18 cellular contexts compared by ENCODE assay signal in genomic region chr20:23823621-23824324, GRCh38. TPM values are rescaled to one million over a fixed set of nuclear protein-coding genes. Genes with fewer than 3 reads are reported as not detected.
A peak's percentile ranks its signal among the peaks of the same experiment; 100 is the strongest.
DNase-seq lines count a peak whose midpoint lies in the region; ATAC-seq and TF ChIP-seq lines count a peak whose summit lies in the region.
"Had no signal": no experiment of that assay in that cellular context is flagged by ENCODE, and none has a peak within 500 bp of the region (broad histone marks: within the 10 kb centered on the region; RNA-seq: fewer than 3 reads in every experiment).

No MANE protein-coding gene starts in this region.

- intact Hi-C loops in left cardiac atrium (cut with DNase I), result no loop called here
- intact Hi-C loops in Right ventricle myocardium inferior (cut with DNase I), result no loop called here
- intact Hi-C loops in dorsolateral prefrontal cortex (cut with DNase I), result no loop called here

- H3K27me3 ChIP-seq in dorsolateral prefrontal cortex (no peaks in the 10 kb centered on the region), neuronal stem cell (ENCODE audit: control insufficient read depth in 3 of 3, insufficient read depth in 3 of 3, low read depth in 1 of 3, low read length in 3 of 3) (no peaks in the 10 kb centered on the region)

- H3K14ac ChIP-seq in neuronal stem cell (ENCODE audit: low read length), result no peak overlapping the region

- H3K18ac ChIP-seq in neuronal stem cell (ENCODE audit: low read length), result peak overlapping the region; percentile 53

- no peak overlapping the region for H2BK12ac ChIP-seq in neuronal stem cell (ENCODE audit: low read length)

- H3K4me3 ChIP-seq in dorsolateral prefrontal cortex, result no peak overlapping the region
- H3K4me3 ChIP-seq in neuronal stem cell (ENCODE audit: low read length in 2 of 2), result no peak overlapping the region
- H3K4me3 ChIP-seq: A549, GM23248 had no signal

- TF ChIP-seq CTCF in dorsolateral prefrontal cortex (IDR thresholded peaks at IDR 0.05 in 54 of 56, conservative IDR thresholded peaks at IDR 0.05 in 2 of 56; ENCODE audit: low read depth in 1 of 56, partially characterized antibody in 56 of 56) (no peak), omental fat pad (IDR thresholded peaks at IDR 0.05) (no peak)

- no peak overlapping the region for H2AK5ac ChIP-seq in neuronal stem cell (ENCODE audit: low read depth, low read length)

- H3K36me3 ChIP-seq in neuronal stem cell (replicated peaks in 1 of 2; ENCODE audit: control insufficient read depth in 2 of 2, insufficient read depth in 2 of 2, low read length in 2 of 2), result no peaks in the 10 kb centered on the region

- ATAC-seq in left cardiac atrium (peak; percentile 30 to 38), Right ventricle myocardium inferior (no peak), omental fat pad (ENCODE audit: low FRiP score) (no peak), GM21723 (IDR thresholded peaks at IDR 0.05; ENCODE audit: unreplicated experiment) (no peak)
- ATAC-seq: A549 had no signal

- no peak overlapping the region for H3K4me2 ChIP-seq in neuronal stem cell (ENCODE audit: insufficient read depth, low read length, poor library complexity, severe bottlenecking)
- H3K4me2 ChIP-seq: A549 had no signal

- no peak overlapping the region for H4K91ac ChIP-seq in neuronal stem cell (ENCODE audit: low read depth, low read length, poor library complexity)

- H3K27ac ChIP-seq in dorsolateral prefrontal cortex, result peak overlapping the region in 32 of 59 donors; percentile 14 to 78 (median 54)
- no peak overlapping the region for H3K27ac ChIP-seq in neuronal stem cell (replicated peaks; ENCODE audit: low read length)
- H3K27ac ChIP-seq: A549, GM23248, HL-60 had no signal

- H3K23ac ChIP-seq in neuronal stem cell (ENCODE audit: low read depth, low read length, poor library complexity), result no peak overlapping the region

- DNase-seq in left cardiac atrium (no peak), Right ventricle myocardium inferior (ENCODE audit: missing footprints) (no peak), dorsolateral prefrontal cortex (peak in 2 of 10 donors; percentile 37 to 38), neuronal stem cell (ENCODE audit: low spot score) (no peak), medulla oblongata (ENCODE audit: extremely low spot score) (no peak), AML-193 (lab: John Stamatoyannopoulos, UW) (no peak), omental fat pad (ENCODE audit: low spot score) (no peak)
- DNase-seq: GM23248, HCEC 1CT, NCI-H1417 treated with DMSO at 0.1 percent for 48 hours, NCI-H2081 treated with DMSO at 0.1 percent for 48 hours, NCI-H2227 treated with DMSO at 0.1 percent for 48 hours, NCI-H526 treated with DMSO at 0.1 percent for 48 hours, SHP77 had no signal

- no peak overlapping the region for H2BK15ac ChIP-seq in neuronal stem cell (ENCODE audit: low read length)

- H4K8ac ChIP-seq in neuronal stem cell (ENCODE audit: low read depth, low read length), result peak overlapping the region; percentile 77

- H3K79me1 ChIP-seq in neuronal stem cell (ENCODE audit: low read depth, low read length), result no peaks in the 10 kb centered on the region

- no peak overlapping the region for H2BK120ac ChIP-seq in neuronal stem cell (ENCODE audit: low read depth, low read length)

- no peak overlapping the region for H2BK5ac ChIP-seq in neuronal stem cell (ENCODE audit: low read length)

- no peaks in the 10 kb centered on the region for H3K9me3 ChIP-seq in neuronal stem cell (replicated peaks in 1 of 2; ENCODE audit: control insufficient read depth in 2 of 2, insufficient read depth in 1 of 2, low read depth in 1 of 2, low read length in 2 of 2)
- H3K9me3 ChIP-seq: A549 had no signal

- peaks cover 0 to 16% of the 10 kb centered on the region in 2 donors for H3K4me1 ChIP-seq in neuronal stem cell (ENCODE audit: control insufficient read depth in 2 of 2, insufficient read depth in 1 of 2, low read depth in 1 of 2, low read length in 2 of 2)
- H3K4me1 ChIP-seq: A549 had no signal

- WGBS in neuronal stem cell (ENCODE audit: extremely low coverage in 2 of 2, insufficient read length in 2 of 2, insufficient replicate concordance in 1 of 2), 2 donors, result no CpG with 5 or more reads among the region's 2 CpGs

- no peak overlapping the region for H2AFZ ChIP-seq in neuronal stem cell (ENCODE audit: low read length)
- H2AFZ ChIP-seq: GM23248 had no signal

- H3K4ac ChIP-seq in neuronal stem cell (ENCODE audit: low read length), result no peak overlapping the region

- no peak overlapping the region for H3K9ac ChIP-seq in neuronal stem cell (ENCODE audit: low read depth, low read length, poor library complexity)
- H3K9ac ChIP-seq: GM23248 had no signal

RNA-seq across cellular contexts. Expression of gene CST2, which starts 2.8 kb away (rescaled TPM):
- total RNA-seq in left cardiac atrium, result not detected
- not detected for total RNA-seq in Right ventricle myocardium inferior
- total RNA-seq in dorsolateral prefrontal cortex, result not detected
- polyA plus RNA-seq in neuronal stem cell (2013, experiment 1 of 2), result not detected
- not detected for polyA plus RNA-seq in neuronal stem cell (2013, experiment 2 of 2)
- under 1 TPM in 1 of 4 donors, not detected in 3; 0.93 TPM for total RNA-seq in omental fat pad
- polyA plus RNA-seq: A549, CD14-positive monocyte had no signal

RNA-seq across cellular contexts. Expression of gene CST5, which starts 55.8 kb away (rescaled TPM):
- total RNA-seq in left cardiac atrium, result not detected
- not detected for total RNA-seq in Right ventricle myocardium inferior
- total RNA-seq in dorsolateral prefrontal cortex, result not detected
- not detected for polyA plus RNA-seq in neuronal stem cell (2013, experiment 1 of 2)
- not detected for polyA plus RNA-seq in neuronal stem cell (2013, experiment 2 of 2)
- total RNA-seq in omental fat pad, result not detected
- total RNA-seq: GM23248 had no signal
- polyA plus RNA-seq: A549, CD14-positive monocyte, GM23248 had no signal

Comparison
In these comparisons a context has a peak if more than half of its experiments do, and no peak if none do; other contexts are left out.
1. ATAC-seq: peak in left cardiac atrium (2 of 2); none in Right ventricle myocardium inferior (single experiment), omental fat pad (single experiment) and GM21723 (single experiment).